Comparison of ENCODE assay signal across 8 cellular contexts in the genomic region with DNA sequence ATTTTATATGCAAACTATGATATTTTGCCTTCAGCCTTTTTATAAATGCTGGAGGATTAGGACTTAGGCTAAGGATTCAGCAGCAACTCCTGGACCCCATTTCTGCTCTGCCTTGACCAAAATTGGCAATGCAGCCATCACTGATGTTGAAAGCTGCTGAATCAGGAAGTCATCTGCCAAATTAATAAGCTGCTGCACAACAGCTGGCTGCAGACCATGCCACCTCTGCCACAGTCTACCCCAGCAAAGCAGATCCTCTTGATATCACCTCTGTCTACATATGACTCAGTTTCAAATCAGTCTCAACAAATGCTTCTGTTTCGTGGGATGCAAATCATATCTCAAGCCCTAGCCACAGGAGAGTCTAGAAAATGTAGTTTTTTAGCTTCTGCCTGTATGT. TPM values are rescaled to one million over a fixed set of nuclear protein-coding genes. Genes with fewer than 3 reads are reported as not detected.
DNase-seq lines count a peak whose midpoint lies in the region; ATAC-seq and TF ChIP-seq lines count a peak whose summit lies in the region.

No MANE protein-coding gene starts in this region.

- 57 to 78% methylated on average over 1 of the region's 1 CpG for WGBS in sigmoid colon, 2 donors

- H3K27ac Mint-ChIP-seq in chondrocyte (ENCODE audit: unreplicated experiment): no peak overlapping the region

- H3K9me3 ChIP-seq in MM.1S (replicated peaks; ENCODE audit: insufficient read depth, low read length) (no peaks in the 10 kb centered on the region), sigmoid colon (no peaks in the 10 kb centered on the region)

- no peaks in the 10 kb centered on the region for H4K20me1 ChIP-seq in MM.1S (ENCODE audit: insufficient read depth, low read length)

- H3K27ac ChIP-seq in MM.1S (ENCODE audit: low read length) (peak overlapping the region; percentile 38; the same call in 1 of the 2 replicates), sigmoid colon (peak overlapping the region in 1 of 4 donors; percentile 65)

- peaks cover 7% of the 10 kb centered on the region for H3K79me2 ChIP-seq in MM.1S (ENCODE audit: low read length)

- intact Hi-C loops in sigmoid colon (cut with DNase I): loop anchor here (10.0 kb wide), 1 partner anchor 387 kb away; no protein-coding TSS in a partner anchor
- intact Hi-C loops in posterior vena cava (cut with DNase I): no loop called here

- no peak for TF ChIP-seq EP300 in sigmoid colon (IDR thresholded peaks at IDR 0.05)

- TF ChIP-seq CTCF in GM12864 (IDR thresholded peaks at IDR 0.05; ENCODE audit: low read depth, low read length, missing control alignments): no peak
- no peak for TF ChIP-seq CTCF in MM.1S (IDR thresholded peaks at IDR 0.05; ENCODE audit: low read length)
- TF ChIP-seq CTCF in sigmoid colon (IDR thresholded peaks at IDR 0.05): no peak
- no peak for TF ChIP-seq CTCF in chondrocyte (IDR thresholded peaks at IDR 0.05)

- no peaks in the 10 kb centered on the region for H3K27me3 Mint-ChIP-seq in chondrocyte (ENCODE audit: low read depth)

- no peaks in the 10 kb centered on the region for H3K27me3 ChIP-seq in MM.1S (replicated peaks; ENCODE audit: insufficient read depth, low read length)
- H3K27me3 ChIP-seq in sigmoid colon: no peaks in the 10 kb centered on the region

- peaks cover 40% of the 10 kb centered on the region for H3F3A ChIP-seq in MM.1S (ENCODE audit: insufficient read depth, low read length)

- peak; percentile 55 for ATAC-seq in GM21786 (IDR thresholded peaks at IDR 0.05; ENCODE audit: unreplicated experiment)

- no peak for TF ChIP-seq POLR2A in sigmoid colon (IDR thresholded peaks at IDR 0.05)

- H3K36me3 Mint-ChIP-seq in chondrocyte (ENCODE audit: low read depth): no peaks in the 10 kb centered on the region

- no peaks in the 10 kb centered on the region for H3K9me2 ChIP-seq in MM.1S (replicated peaks; ENCODE audit: insufficient read depth, low read length)

- H3K4me1 Mint-ChIP-seq in chondrocyte (ENCODE audit: low read depth): peaks cover 31% of the 10 kb centered on the region

- H3K9ac ChIP-seq in MM.1S (ENCODE audit: low read length): no peak overlapping the region

- 0 out of 2 replicates have a peak overlapping the region, but pooled peaks have one; percentile 33 for H2AFZ ChIP-seq in MM.1S (ENCODE audit: low read length)

- H3K36me3 ChIP-seq in MM.1S (replicated peaks; ENCODE audit: insufficient read depth, low read length): no peaks in the 10 kb centered on the region
- H3K36me3 ChIP-seq in sigmoid colon: no peaks in the 10 kb centered on the region

- peak; percentile 78 for DNase-seq in GM12864 (ENCODE audit: low read depth)
- peak; percentile 71 for DNase-seq in MM.1S
- DNase-seq in activated T-helper 9 cell treated with anti-CD3 and anti-CD28 coated beads, Interleukin-2, amount 50 U/mL, for 16 hours (ENCODE audit: low read depth): peak; percentile 31
- peak; percentile 67 for DNase-seq in stimulated activated CD4-positive, alpha-beta T cell treated with anti-CD3 and anti-CD28 coated beads, Interleukin-15, amount 100 ng/mL, for 24 hours
- DNase-seq in sigmoid colon: no peak
- no peak for DNase-seq in chondrocyte (ENCODE audit: low spot score)
- no peak for DNase-seq in posterior vena cava (ENCODE audit: low spot score)

- peaks cover 38% of the 10 kb centered on the region for H3K4me1 ChIP-seq in MM.1S (ENCODE audit: low read length)
- H3K4me1 ChIP-seq in sigmoid colon: peaks cover 0 to 13% (median 11%) of the 10 kb centered on the region in 4 donors

- H3K9me3 Mint-ChIP-seq in chondrocyte (ENCODE audit: low read depth): no peaks in the 10 kb centered on the region

- H3K4me3 ChIP-seq in GM12864 (ENCODE audit: low read depth, low read length) (no peak overlapping the region), MM.1S (ENCODE audit: low read length) (no peak overlapping the region), sigmoid colon (no peak overlapping the region)

- no peak overlapping the region for H3K4me3 Mint-ChIP-seq in chondrocyte (ENCODE audit: unreplicated experiment)

- H3K4me2 ChIP-seq in MM.1S (ENCODE audit: low read depth, low read length): peak overlapping the region; percentile 71

RNA-seq across cellular contexts. Expression of a gene that starts 7.1 kb away (rescaled TPM):
- total RNA-seq in sigmoid colon (10 to 100 TPM; 30.8 to 72.0 (median 35.8) TPM), chondrocyte (37.2 to 43.4 TPM (median 40.2 TPM) in 3 replicates), posterior vena cava (10 to 100 TPM; 33.8 to 48.1 TPM)
- polyA plus RNA-seq in sigmoid colon: 1 to 10 TPM; 5.4 to 9.8 (median 9.2) TPM

Comparison
In these comparisons a context has a peak if more than half of its experiments do, and no peak if none do; other contexts are left out.
1. DNase-seq: peak in GM12864 (single experiment), MM.1S (single experiment), activated T-helper 9 cell treated with anti-CD3 and anti-CD28 coated beads, Interleukin-2, amount 50 U/mL, for 16 hours (single experiment) and stimulated activated CD4-positive, alpha-beta T cell treated with anti-CD3 and anti-CD28 coated beads, Interleukin-15, amount 100 ng/mL, for 24 hours (single experiment); none in sigmoid colon (single experiment), chondrocyte (single experiment) and posterior vena cava (single experiment).